1 cellular context compared by ENCODE assay signal in genomic region chr1:2270260-2271100, GRCh38.
TF ChIP-seq lines count a peak whose summit lies in the region.

No MANE protein-coding gene starts in this region.

TF ChIP-seq in HepG2, 621 proteins besides CTCF, POLR2A, EP300 and RAD21 (continued from another document and continues in another):
- TF ChIP-seq E2F5 (CRISPR knock-in tag; conservative IDR thresholded peaks at IDR 0.05) (no peak), SIX1 (CRISPR knock-in tag; IDR thresholded peaks at IDR 0.05; ENCODE audit: borderline replicate concordance) (no peak), CEBPG (CRISPR knock-in tag; IDR thresholded peaks at IDR 0.05) (no peak), HOXA7 (CRISPR knock-in tag; IDR thresholded peaks at IDR 0.05) (no peak), ZNF878 (CRISPR knock-in tag; IDR thresholded peaks at IDR 0.05) (no peak), BCL3 (CRISPR knock-in tag; IDR thresholded peaks at IDR 0.05) (no peak), ATF1 (CRISPR knock-in tag; IDR thresholded peaks at IDR 0.05) (no peak), ZSCAN12 (CRISPR knock-in tag; IDR thresholded peaks at IDR 0.05) (no peak), SSRP1 (CRISPR knock-in tag; IDR thresholded peaks at IDR 0.05) (no peak), ZUFSP (CRISPR knock-in tag; IDR thresholded peaks at IDR 0.05; ENCODE audit: borderline replicate concordance) (no peak), ZFP41 (CRISPR knock-in tag; IDR thresholded peaks at IDR 0.05; ENCODE audit: borderline replicate concordance) (no peak), ARNTL (CRISPR knock-in tag; IDR thresholded peaks at IDR 0.05) (peak; percentile 56; the same call in 1 of the 2 replicates), TARDBP (CRISPR knock-in tag; IDR thresholded peaks at IDR 0.05) (peak; percentile 66; the same call in 1 of the 2 replicates), ZNF275 (CRISPR knock-in tag; IDR thresholded peaks at IDR 0.05; ENCODE audit: borderline replicate concordance) (no peak), ZBED4 (CRISPR knock-in tag; IDR thresholded peaks at IDR 0.05; ENCODE audit: borderline replicate concordance) (no peak), SP4 (CRISPR knock-in tag; IDR thresholded peaks at IDR 0.05) (peak; percentile 57; the same call in 1 of the 2 replicates), ZNF589 (CRISPR knock-in tag; conservative IDR thresholded peaks at IDR 0.05) (no peak), HNRNPUL1 (IDR thresholded peaks at IDR 0.05; ENCODE audit: low read depth, low read length) (no peak), GPBP1L1 (CRISPR knock-in tag; IDR thresholded peaks at IDR 0.05) (no peak), TOPORS (CRISPR knock-in tag; IDR thresholded peaks at IDR 0.05) (no peak), MAX (IDR thresholded peaks at IDR 0.05) (peak; percentile 13; the same call in 1 of the 2 replicates), ATM (IDR thresholded peaks at IDR 0.05; ENCODE audit: borderline replicate concordance) (no peak), THAP11 (CRISPR knock-in tag; IDR thresholded peaks at IDR 0.05) (no peak), ZNF570 (CRISPR knock-in tag; IDR thresholded peaks at IDR 0.05; ENCODE audit: borderline replicate concordance) (no peak), ZNF660 (CRISPR knock-in tag; IDR thresholded peaks at IDR 0.05; ENCODE audit: borderline replicate concordance, low read depth) (no peak), LRRFIP1 (CRISPR knock-in tag; conservative IDR thresholded peaks at IDR 0.05) (no peak), ETV6 (CRISPR knock-in tag; conservative IDR thresholded peaks at IDR 0.05) (no peak), MBD4 (IDR thresholded peaks at IDR 0.05; ENCODE audit: borderline replicate concordance, low read length) (no peak), ZFP36 (IDR thresholded peaks at IDR 0.05; ENCODE audit: borderline replicate concordance, low read depth, low read length, partially characterized antibody) (no peak), ZNF639 (CRISPR knock-in tag; conservative IDR thresholded peaks at IDR 0.05) (no peak), ZC3H13 (CRISPR knock-in tag; IDR thresholded peaks at IDR 0.05) (peak; percentile 38; the same call in 1 of the 2 replicates), XBP1 (CRISPR knock-in tag; IDR thresholded peaks at IDR 0.05) (no peak), MXD1 (CRISPR knock-in tag; IDR thresholded peaks at IDR 0.05) (peak; percentile 38; the same call in 1 of the 2 replicates), TAF15 (IDR thresholded peaks at IDR 0.05; ENCODE audit: low read depth, low read length, poor library complexity, severe bottlenecking) (no peak), ZNF354B (CRISPR knock-in tag; IDR thresholded peaks at IDR 0.05) (no peak), ZNF674 (CRISPR knock-in tag; IDR thresholded peaks at IDR 0.05; ENCODE audit: low read depth) (no peak), AKNA (CRISPR knock-in tag; IDR thresholded peaks at IDR 0.05; ENCODE audit: borderline replicate concordance) (no peak), TP53 (CRISPR knock-in tag; conservative IDR thresholded peaks at IDR 0.05) (no peak), MEIS2 (CRISPR knock-in tag; IDR thresholded peaks at IDR 0.05) (no peak), E2F1 (CRISPR knock-in tag; IDR thresholded peaks at IDR 0.05) (no peak)
